In the genomic region with DNA sequence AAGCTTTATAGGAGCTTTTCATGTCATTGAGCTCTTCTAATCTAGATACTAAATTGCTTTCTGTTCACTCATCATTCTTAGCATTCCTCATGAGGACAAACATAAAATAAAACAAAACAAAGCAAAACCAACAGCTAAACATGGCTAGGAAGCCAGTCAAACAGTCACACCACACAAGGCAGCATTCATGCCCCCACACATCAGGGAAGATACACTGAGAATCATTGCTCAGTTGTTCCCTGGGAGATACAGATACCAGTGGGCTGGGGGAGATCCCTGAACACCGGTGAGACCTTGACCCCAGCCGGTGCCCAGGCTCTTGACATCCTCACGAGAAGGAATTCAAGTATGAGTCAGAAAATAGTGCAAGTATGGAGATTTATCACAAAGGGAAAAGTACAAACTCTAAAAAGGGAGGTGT, we compare ENCODE assay signal across 15 cellular contexts.
A peak's percentile ranks its signal among the peaks of the same experiment; 100 is the strongest.
DNase-seq lines count a peak whose midpoint lies in the region; ATAC-seq and TF ChIP-seq lines count a peak whose summit lies in the region.
"Had no signal": no experiment of that assay in that cellular context is flagged by ENCODE, and none has a peak within 500 bp of the region (broad histone marks: within the 10 kb centered on the region; RNA-seq: fewer than 3 reads in every experiment).

No MANE protein-coding gene starts in this region.

- no peaks in the 10 kb centered on the region for H4K20me1 ChIP-seq in Karpas-422 (ENCODE audit: insufficient read depth, low read depth, low read length)

- H2AFZ ChIP-seq in Karpas-422 (ENCODE audit: low read length) = no peak overlapping the region

- TF ChIP-seq CTCF in fibroblast of pulmonary artery (IDR thresholded peaks at IDR 0.05; ENCODE audit: low read length, missing control alignments) = no peak

- ATAC-seq in GM21381 (IDR thresholded peaks at IDR 0.05; ENCODE audit: unreplicated experiment) = no peak
- ATAC-seq: stimulated activated memory B cell treated with anti-CD40 and anti-IgM and Interleukin-4, amounts not matched to agents 10 μg/mL and 1 μg/mL and 100 μg/mL, for 72 hours had no signal

- H3K9me2 ChIP-seq in Karpas-422 (replicated peaks; ENCODE audit: insufficient read depth, low read length) = no peaks in the 10 kb centered on the region

- H3K36me3 ChIP-seq in Karpas-422 (ENCODE audit: insufficient read depth, low read length) = no peaks in the 10 kb centered on the region
- H3K36me3 ChIP-seq: left ventricle myocardium inferior had no signal

- no peaks in the 10 kb centered on the region for H3K27me3 ChIP-seq in Karpas-422 (ENCODE audit: low read length)

- no peaks in the 10 kb centered on the region for H3K4me1 ChIP-seq in Karpas-422 (ENCODE audit: low read length)

- H3K27ac ChIP-seq in Karpas-422 (ENCODE audit: low read length) = no peak overlapping the region
- H3K27ac ChIP-seq: left ventricle myocardium inferior had no signal

- no peak overlapping the region for H3K9ac ChIP-seq in Karpas-422 (ENCODE audit: low read length)

- H3K4me3 ChIP-seq in fibroblast of pulmonary artery (replicated peaks; ENCODE audit: low read depth, low read length) = no peak overlapping the region
- H3K4me3 ChIP-seq in Karpas-422 (ENCODE audit: low read length) = no peak overlapping the region
- H3K4me3 ChIP-seq: left ventricle myocardium inferior had no signal

- no peaks in the 10 kb centered on the region for H3K9me3 ChIP-seq in Karpas-422 (ENCODE audit: low read length)
- H3K9me3 ChIP-seq: left ventricle myocardium inferior had no signal

- peak; percentile 66 for DNase-seq in GM03348 (ENCODE audit: low spot score)
- DNase-seq in T1000 (lab: John Stamatoyannopoulos, UW) = peak; percentile 14
- peak; percentile 61 for DNase-seq in fibroblast of pulmonary artery (ENCODE audit: low read depth)
- peak; percentile 84 for DNase-seq in renal cortical epithelial cell (ENCODE audit: low read depth)
- DNase-seq in SK-N-DZ (ENCODE audit: low spot score) = no peak
- no peak for DNase-seq in Karpas-422
- DNase-seq in inferior parietal cortex (ENCODE audit: extremely low spot score) = no peak
- DNase-seq: activated CD4-positive, CD25-positive, alpha-beta regulatory T cell treated with anti-CD3 and anti-CD28 coated beads, Interleukin-2, amount 50 U/mL, for 72 hours; left ventricle myocardium inferior; NCI-H2227 treated with DMSO at 0.1 percent for 48 hours; nucleus accumbens; Right ventricle myocardium superior; stimulated activated CD4-positive, alpha-beta T cell treated with anti-CD3 and anti-CD28 coated beads, Interleukin-1b, Interleukin-23, amount 100 ng/mL, for 48 hours had no signal

- H3K4me2 ChIP-seq in Karpas-422 (ENCODE audit: low read depth, low read length, poor library complexity, severe bottlenecking) = no peak overlapping the region

- H3K79me2 ChIP-seq in Karpas-422 (ENCODE audit: low read length) = no peaks in the 10 kb centered on the region

Comparison
In these comparisons a context has a peak if more than half of its experiments do, and no peak if none do; other contexts are left out.
1. DNase-seq: peak in GM03348 (single experiment), T1000 (single experiment), fibroblast of pulmonary artery (single experiment) and renal cortical epithelial cell (single experiment); none in SK-N-DZ (single experiment), Karpas-422 (single experiment) and inferior parietal cortex (single experiment).